Comparison of ENCODE assay signal across 11 cellular contexts in genomic region chr3:179016979-179017670, GRCh38. TPM values are rescaled to one million over a fixed set of nuclear protein-coding genes. Genes with fewer than 3 reads are reported as not detected.
DNase-seq lines count a peak whose midpoint lies in the region; ATAC-seq lines count a peak whose summit lies in the region.
"Had no signal": no experiment of that assay in that cellular context is flagged by ENCODE, and none has a peak within 500 bp of the region (broad histone marks: within the 10 kb centered on the region; RNA-seq: fewer than 3 reads in every experiment).

No MANE protein-coding gene starts in this region.

- ATAC-seq in GM18498 (IDR thresholded peaks at IDR 0.05; ENCODE audit: unreplicated experiment) (peak; percentile 72), GM19467 (IDR thresholded peaks at IDR 0.05; ENCODE audit: unreplicated experiment) (peak; percentile 61), HG03108 (IDR thresholded peaks at IDR 0.05; ENCODE audit: unreplicated experiment) (peak; percentile 62)

- no peaks in the 10 kb centered on the region for H3K9me3 Mint-ChIP-seq in activated T-helper 2 cell treated with anti-CD3 and anti-CD28 coated beads, Interferon-gamma antibody, Interleukin-2, Interleukin-4, amounts not matched to agents 10 μg/mL and 5 μg/mL and 100 μg/mL, durations not matched to agents 14 hours and 24 hours and 36 hours
- H3K9me3 Mint-ChIP-seq: type B pancreatic cell had no signal

- H3K27ac Mint-ChIP-seq in activated T-helper 2 cell treated with anti-CD3 and anti-CD28 coated beads, Interferon-gamma antibody, Interleukin-2, Interleukin-4, amounts not matched to agents 10 μg/mL and 5 μg/mL and 100 μg/mL, durations not matched to agents 14 hours and 24 hours and 36 hours, result peak overlapping the region; percentile 70
- H3K27ac Mint-ChIP-seq: type B pancreatic cell had no signal

- peaks cover 8% of the 10 kb centered on the region for H3K27me3 Mint-ChIP-seq in activated T-helper 2 cell treated with anti-CD3 and anti-CD28 coated beads, Interferon-gamma antibody, Interleukin-2, Interleukin-4, amounts not matched to agents 10 μg/mL and 5 μg/mL and 100 μg/mL, durations not matched to agents 14 hours and 24 hours and 36 hours (ENCODE audit: low read depth)
- H3K27me3 Mint-ChIP-seq: type B pancreatic cell had no signal

- peaks cover 15% of the 10 kb centered on the region for H3K36me3 Mint-ChIP-seq in activated T-helper 2 cell treated with anti-CD3 and anti-CD28 coated beads, Interferon-gamma antibody, Interleukin-2, Interleukin-4, amounts not matched to agents 10 μg/mL and 5 μg/mL and 100 μg/mL, durations not matched to agents 14 hours and 24 hours and 36 hours (ENCODE audit: low read depth)

- DNase-seq in activated T-helper 2 cell treated with anti-CD3 and anti-CD28 coated beads, Interferon-gamma antibody, Interleukin-2, Interleukin-4, amounts not matched to agents 10 μg/mL and 5 μg/mL and 100 μg/mL, durations not matched to agents 14 hours and 24 hours and 36 hours (ENCODE audit: low spot score), result no peak
- DNase-seq in HT-29 (ENCODE audit: low spot score), result no peak
- no peak for DNase-seq in SK-N-DZ (ENCODE audit: low spot score)
- DNase-seq in NCI-H345 treated with DMSO at 0.1 percent for 48 hours (lab: John Stamatoyannopoulos, UW; ENCODE audit: unreplicated experiment), result no peak
- DNase-seq in NCI-H2171 (lab: John Stamatoyannopoulos, UW), result no peak
- DNase-seq: colonic mucosa, NCI-H1436 treated with DMSO at 0.1 percent for 48 hours had no signal

- intact Hi-C loops in activated T-helper 2 cell treated with anti-CD3 and anti-CD28 coated beads, Interferon-gamma antibody, Interleukin-2, Interleukin-4, amounts not matched to agents 10 μg/mL and 5 μg/mL and 100 μg/mL, durations not matched to agents 14 hours and 24 hours and 36 hours (cut with micrococcal nuclease), result no loop called here

- peak overlapping the region; percentile 47 for H3K4me3 Mint-ChIP-seq in activated T-helper 2 cell treated with anti-CD3 and anti-CD28 coated beads, Interferon-gamma antibody, Interleukin-2, Interleukin-4, amounts not matched to agents 10 μg/mL and 5 μg/mL and 100 μg/mL, durations not matched to agents 14 hours and 24 hours and 36 hours (ENCODE audit: low read depth)
- H3K4me3 Mint-ChIP-seq: type B pancreatic cell had no signal

- H3K4me1 Mint-ChIP-seq in activated T-helper 2 cell treated with anti-CD3 and anti-CD28 coated beads, Interferon-gamma antibody, Interleukin-2, Interleukin-4, amounts not matched to agents 10 μg/mL and 5 μg/mL and 100 μg/mL, durations not matched to agents 14 hours and 24 hours and 36 hours (ENCODE audit: low read depth), result peaks cover 48% of the 10 kb centered on the region

RNA-seq across cellular contexts. Expression of gene ZMAT3, which starts 54.5 kb away (rescaled TPM):
- total RNA-seq in activated T-helper 2 cell treated with anti-CD3 and anti-CD28 coated beads, Interferon-gamma antibody, Interleukin-2, Interleukin-4, amounts not matched to agents 10 μg/mL and 5 μg/mL and 100 μg/mL, durations not matched to agents 14 hours and 24 hours and 36 hours, result 8.9 and 10.6 TPM in 2 replicates
- total RNA-seq in HT-29 (2014; rRNA removed; shearing (Covaris generic)), result 0.89 and 2.1 TPM in 2 replicates
- polyA plus RNA-seq in SK-N-DZ (2014; cell fraction: cytosol; rRNA removed), result 2.0 and 2.4 TPM in 2 replicates
- 0.91 and 1.8 TPM in 2 replicates for polyA plus RNA-seq in SK-N-DZ (2014; cell fraction: nucleus; rRNA removed)
